ENCODE assay signal across 26 cellular contexts in the genomic region with DNA sequence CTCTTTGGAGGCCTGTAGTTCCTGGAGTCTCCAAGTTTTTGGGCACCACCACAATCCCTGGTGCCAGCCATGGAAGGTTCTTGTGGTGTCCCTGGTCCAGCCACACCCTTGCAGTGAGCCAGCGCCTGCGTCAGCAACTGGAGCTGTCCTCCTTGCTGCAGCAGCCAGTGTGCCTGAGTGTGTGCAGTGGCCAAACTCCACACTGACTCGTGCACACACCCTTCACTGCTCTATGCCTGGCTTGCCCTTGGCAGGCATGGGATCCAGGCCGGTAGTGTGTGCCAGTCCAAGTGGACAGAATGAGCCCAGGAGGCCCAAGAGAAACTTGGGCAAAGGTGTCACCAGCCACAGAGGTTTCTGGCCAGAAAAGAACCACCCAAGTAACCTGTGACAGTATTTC.
DNase-seq lines count a peak whose midpoint lies in the region; ATAC-seq, FAIRE-seq and TF ChIP-seq lines count a peak whose summit lies in the region.
"Had no signal": no experiment of that assay in that cellular context is flagged by ENCODE, and none has a peak within 500 bp of the region (broad histone marks: within the 10 kb centered on the region; RNA-seq: fewer than 3 reads in every experiment).

No MANE protein-coding gene starts in this region.

- H3K36me3 ChIP-seq in kidney (ENCODE audit: control insufficient read depth in 1 of 2, insufficient read depth in 2 of 2, low read length in 2 of 2): no peaks in the 10 kb centered on the region
- H3K36me3 ChIP-seq in spleen: no peaks in the 10 kb centered on the region
- H3K36me3 ChIP-seq in upper lobe of right lung: no peaks in the 10 kb centered on the region
- H3K36me3 ChIP-seq: BE2C; BLaER1 treated with 17β-estradiol and CSF1 and Interleukin-3, amounts not matched to agents 10 nM and 100 nM had no signal

- H3K27ac Mint-ChIP-seq in activated T-helper 17 cell treated with anti-CD3 and anti-CD28 coated beads, Interleukin-2, amount 50 U/mL, for 72 hours: no peak overlapping the region
- H3K27ac Mint-ChIP-seq: CD14-positive monocyte; CD4-positive, alpha-beta T cell; CD8-positive, alpha-beta memory T cell had no signal

- no peak overlapping the region for H3K4me3 Mint-ChIP-seq in activated T-helper 17 cell treated with anti-CD3 and anti-CD28 coated beads, Interleukin-2, amount 50 U/mL, for 72 hours
- H3K4me3 Mint-ChIP-seq: CD14-positive monocyte; CD4-positive, alpha-beta T cell; CD8-positive, alpha-beta memory T cell had no signal

- no peak overlapping the region for H3K9ac ChIP-seq in kidney (ENCODE audit: low read length in 2 of 2)
- H3K9ac ChIP-seq: BLaER1 treated with 17β-estradiol and CSF1 and Interleukin-3, amounts not matched to agents 10 nM and 100 nM had no signal

- no peaks in the 10 kb centered on the region for H3K36me3 Mint-ChIP-seq in activated T-helper 17 cell treated with anti-CD3 and anti-CD28 coated beads, Interleukin-2, amount 50 U/mL, for 72 hours (ENCODE audit: low read depth)
- H3K36me3 Mint-ChIP-seq: CD14-positive monocyte; CD8-positive, alpha-beta memory T cell had no signal

- H3K27ac ChIP-seq in kidney (ENCODE audit: low read depth in 2 of 2, low read length in 2 of 2): no peak overlapping the region
- H3K27ac ChIP-seq in spleen: no peak overlapping the region
- H3K27ac ChIP-seq in upper lobe of right lung: no peak overlapping the region
- H3K27ac ChIP-seq: A549; BLaER1 treated with 17β-estradiol and CSF1 and Interleukin-3, amounts not matched to agents 10 nM and 100 nM had no signal

- DNase-seq in Right ventricle myocardium inferior (ENCODE audit: missing footprints): peak; percentile 42
- no peak for DNase-seq in left cardiac atrium
- peak; percentile 59 for DNase-seq in kidney
- peak; percentile 64 for DNase-seq in spleen
- DNase-seq in upper lobe of right lung: peak; percentile 43
- no peak for DNase-seq in NCI-H1930 (lab: John Stamatoyannopoulos, UW)
- DNase-seq: 8988T; ACHN; AML-193; BE2C; CD4-positive, alpha-beta T cell; CD8-positive, alpha-beta memory T cell; DMS 273 treated with DMSO at 0.1 percent for 48 hours; DMS79; EL; GDM1; H7; HCEC 1CT had no signal

- WGBS in spleen, 5 donors: 86 to 92% (median 90%) methylated on average over 4 of the region's 4 CpGs; no CpG with 5 or more reads in 1 of the 5 donors

- no peak for FAIRE-seq in kidney (lab: Jason Lieb, UNC)
- FAIRE-seq: A549, D721Med, GM12891, GM18507, H1 had no signal

- H3K9me3 Mint-ChIP-seq in activated T-helper 17 cell treated with anti-CD3 and anti-CD28 coated beads, Interleukin-2, amount 50 U/mL, for 72 hours: peaks cover 6% of the 10 kb centered on the region

- no peak overlapping the region for H3K4me3 ChIP-seq in kidney (ENCODE audit: low read length in 2 of 2)
- no peak overlapping the region for H3K4me3 ChIP-seq in spleen
- no peak overlapping the region for H3K4me3 ChIP-seq in upper lobe of right lung
- H3K4me3 ChIP-seq: A549; BLaER1 treated with 17β-estradiol and CSF1 and Interleukin-3, amounts not matched to agents 10 nM and 100 nM had no signal

- no peak for TF ChIP-seq POLR2A in spleen (IDR thresholded peaks at IDR 0.05)

- H3K9me3 ChIP-seq in kidney (ENCODE audit: control insufficient read depth in 1 of 2, low read length in 2 of 2): no peaks in the 10 kb centered on the region
- H3K9me3 ChIP-seq in spleen: peaks cover 0 to 12% (median 0%) of the 10 kb centered on the region in 8 donors
- no peaks in the 10 kb centered on the region for H3K9me3 ChIP-seq in upper lobe of right lung
- H3K9me3 ChIP-seq: A549, BE2C had no signal

- ATAC-seq in Right ventricle myocardium inferior: no peak
- no peak for ATAC-seq in left cardiac atrium
- peak; percentile 41 for ATAC-seq in upper lobe of right lung
- ATAC-seq in activated T-helper 17 cell treated with anti-CD3 and anti-CD28 coated beads, Interleukin-2, amount 50 U/mL, for 72 hours (replicated peaks): no peak
- ATAC-seq: A549 had no signal

- no peaks in the 10 kb centered on the region for H3K27me3 ChIP-seq in spleen (replicated peaks in 1 of 7)
- no peaks in the 10 kb centered on the region for H3K27me3 ChIP-seq in upper lobe of right lung
- H3K27me3 ChIP-seq: BE2C; BLaER1 treated with 17β-estradiol and CSF1 and Interleukin-3, amounts not matched to agents 10 nM and 100 nM had no signal

- H3K27me3 Mint-ChIP-seq in activated T-helper 17 cell treated with anti-CD3 and anti-CD28 coated beads, Interleukin-2, amount 50 U/mL, for 72 hours: no peaks in the 10 kb centered on the region
- H3K27me3 Mint-ChIP-seq: CD4-positive, alpha-beta T cell; CD8-positive, alpha-beta memory T cell had no signal

- no peaks in the 10 kb centered on the region for H3K4me1 ChIP-seq in kidney (ENCODE audit: control insufficient read depth in 1 of 2, insufficient read depth in 1 of 2, low read depth in 1 of 2, low read length in 2 of 2)
- H3K4me1 ChIP-seq in spleen: no peaks in the 10 kb centered on the region
- no peaks in the 10 kb centered on the region for H3K4me1 ChIP-seq in upper lobe of right lung
- H3K4me1 ChIP-seq: A549; BE2C; BLaER1 treated with 17β-estradiol and CSF1 and Interleukin-3, amounts not matched to agents 10 nM and 100 nM had no signal

- no peaks in the 10 kb centered on the region for H3K4me1 Mint-ChIP-seq in activated T-helper 17 cell treated with anti-CD3 and anti-CD28 coated beads, Interleukin-2, amount 50 U/mL, for 72 hours
- H3K4me1 Mint-ChIP-seq: CD14-positive monocyte; CD8-positive, alpha-beta memory T cell had no signal

- no peak for TF ChIP-seq CTCF in kidney (IDR thresholded peaks at IDR 0.05; ENCODE audit: borderline replicate concordance, extremely low read depth, insufficient read depth)
- no peak for TF ChIP-seq CTCF in spleen (IDR thresholded peaks at IDR 0.05 in 8 of 11, conservative IDR thresholded peaks at IDR 0.05 in 3 of 11)
- no peak for TF ChIP-seq CTCF in upper lobe of right lung (IDR thresholded peaks at IDR 0.05)

- intact Hi-C loops in Right ventricle myocardium inferior (cut with DNase I) (no loop called here), left cardiac atrium (cut with DNase I) (no loop called here), kidney (cut with DNase I) (no loop called here), spleen (cut with DNase I; ENCODE audit: low total_unique reads) (no loop called here), upper lobe of right lung (cut with DNase I) (no loop called here)

Comparison
In these comparisons a context has a peak if more than half of its experiments do, and no peak if none do; other contexts are left out.
1. DNase-seq: peak in Right ventricle myocardium inferior (single experiment), kidney (single experiment), spleen (single experiment) and upper lobe of right lung (single experiment); none in left cardiac atrium (single experiment) and NCI-H1930 (0 of 2).